19 cellular contexts compared by ENCODE assay signal in genomic region chr2:144458536-144458935, GRCh38.
DNase-seq lines count a peak whose midpoint lies in the region; ATAC-seq, FAIRE-seq and TF ChIP-seq lines count a peak whose summit lies in the region.
"Had no signal": no experiment of that assay in that cellular context is flagged by ENCODE, and none has a peak within 500 bp of the region (broad histone marks: within the 10 kb centered on the region; RNA-seq: fewer than 3 reads in every experiment).

No MANE protein-coding gene starts in this region.

- CTCF ChIA-PET in CD4-positive, alpha-beta memory T cell (lab: Charles Lee; ENCODE audit: partially characterized antibody) = no interaction called here
- CTCF ChIA-PET in activated CD4-positive, alpha-beta memory T cell treated with anti-CD3 and anti-CD28 coated beads, Interleukin-2, amount 10 ng/mL, durations not matched to agents 7 days and 5 days (lab: Charles Lee) = no interaction called here

- no peak for TF ChIP-seq POLR2A in erythroblast (IDR thresholded peaks at IDR 0.05; ENCODE audit: low read length)

- ATAC-seq in HG02588 (IDR thresholded peaks at IDR 0.05; ENCODE audit: unreplicated experiment) (no peak), GM21447 (IDR thresholded peaks at IDR 0.05; ENCODE audit: unreplicated experiment) (no peak)
- ATAC-seq: GM12878, HCT116, PC-3, WTC11 had no signal

- H2AFZ ChIP-seq in OCI-LY3 (ENCODE audit: low read depth, low read length) (no peak overlapping the region), smooth muscle cell (ENCODE audit: low read depth) (no peak overlapping the region)

- H4K20me1 ChIP-seq in OCI-LY3 (ENCODE audit: insufficient read depth, low read length) = peaks cover 4% of the 10 kb centered on the region; the same call in 1 of the 2 replicates
- peaks cover 68% of the 10 kb centered on the region for H4K20me1 ChIP-seq in smooth muscle cell (ENCODE audit: low read depth)

- peaks cover 9 to 11% of the 10 kb centered on the region in 2 donors for H3K27me3 Mint-ChIP-seq in CD4-positive, alpha-beta memory T cell
- no peaks in the 10 kb centered on the region for H3K27me3 Mint-ChIP-seq in activated CD4-positive, alpha-beta memory T cell treated with anti-CD3 and anti-CD28 coated beads, Interleukin-2, amount 10 ng/mL, durations not matched to agents 7 days and 5 days
- H3K27me3 Mint-ChIP-seq: activated naive CD8-positive, alpha-beta T cell had no signal

- no peak overlapping the region for H3K4me3 ChIP-seq in CD4-positive, alpha-beta memory T cell (ENCODE audit: low read length in 2 of 2)
- H3K4me3 ChIP-seq in OCI-LY3 (ENCODE audit: low read length) (peak overlapping the region; percentile 52), smooth muscle cell (no peak overlapping the region)
- H3K4me3 ChIP-seq: GM12878, lung had no signal

- no peak for FAIRE-seq in urothelium cell line (lab: Jason Lieb, UNC)
- FAIRE-seq: colon, GM12878, small intestine had no signal

- H3K4me2 ChIP-seq in OCI-LY3 (ENCODE audit: low read length) (peak overlapping the region; percentile 80), smooth muscle cell (peak overlapping the region; percentile 72)

- no peak overlapping the region for H3K27ac Mint-ChIP-seq in CD4-positive, alpha-beta memory T cell
- H3K27ac Mint-ChIP-seq in activated CD4-positive, alpha-beta memory T cell treated with anti-CD3 and anti-CD28 coated beads, Interleukin-2, amount 10 ng/mL, durations not matched to agents 7 days and 5 days = no peak overlapping the region
- H3K27ac Mint-ChIP-seq: activated naive CD8-positive, alpha-beta T cell; WTC11 had no signal

- no peak overlapping the region for H3K4me3 Mint-ChIP-seq in CD4-positive, alpha-beta memory T cell
- no peak overlapping the region for H3K4me3 Mint-ChIP-seq in activated CD4-positive, alpha-beta memory T cell treated with anti-CD3 and anti-CD28 coated beads, Interleukin-2, amount 10 ng/mL, durations not matched to agents 7 days and 5 days
- H3K4me3 Mint-ChIP-seq: activated naive CD8-positive, alpha-beta T cell; WTC11 had no signal

- H3K9me3 Mint-ChIP-seq in CD4-positive, alpha-beta memory T cell = no peaks in the 10 kb centered on the region
- H3K9me3 Mint-ChIP-seq in activated CD4-positive, alpha-beta memory T cell treated with anti-CD3 and anti-CD28 coated beads, Interleukin-2, amount 10 ng/mL, durations not matched to agents 7 days and 5 days = no peaks in the 10 kb centered on the region
- H3K9me3 Mint-ChIP-seq: WTC11 had no signal

- 89% methylated on average over 3 of the region's 3 CpGs for WGBS in smooth muscle cell (ENCODE audit: low lambda C conversion rate)

- intact Hi-C loops in CD4-positive, alpha-beta memory T cell (cut with micrococcal nuclease) = no loop called here

- H3K79me2 ChIP-seq in OCI-LY3 (ENCODE audit: low read length) = 0 out of 2 replicates have a peak, but pooled peaks cover under 1% of the 10 kb centered on the region
- peaks cover 98% of the 10 kb centered on the region for H3K79me2 ChIP-seq in smooth muscle cell (ENCODE audit: low read depth)

- H3K36me3 Mint-ChIP-seq in CD4-positive, alpha-beta memory T cell = no peaks in the 10 kb centered on the region
- H3K36me3 Mint-ChIP-seq in activated CD4-positive, alpha-beta memory T cell treated with anti-CD3 and anti-CD28 coated beads, Interleukin-2, amount 10 ng/mL, durations not matched to agents 7 days and 5 days (ENCODE audit: low read depth) = no peaks in the 10 kb centered on the region
- H3K36me3 Mint-ChIP-seq: WTC11 had no signal

- peaks cover 24% of the 10 kb centered on the region for H3F3A ChIP-seq in smooth muscle cell (ENCODE audit: low read depth)

- H3K27me3 ChIP-seq in CD4-positive, alpha-beta memory T cell (ENCODE audit: insufficient read depth, low read length) = no peaks in the 10 kb centered on the region
- no peaks in the 10 kb centered on the region for H3K27me3 ChIP-seq in OCI-LY3 (ENCODE audit: low read depth, low read length)
- H3K27me3 ChIP-seq in smooth muscle cell (ENCODE audit: low read depth) = no peaks in the 10 kb centered on the region

- H3K4me1 ChIP-seq in CD4-positive, alpha-beta memory T cell (ENCODE audit: insufficient read depth, low read length) = peaks cover 20% of the 10 kb centered on the region
- H3K4me1 ChIP-seq in OCI-LY3 (ENCODE audit: low read length) (peaks cover 61% of the 10 kb centered on the region), smooth muscle cell (ENCODE audit: low read depth) (peaks cover 79% of the 10 kb centered on the region)

- peaks cover 4 to 24% (median 16%) of the 10 kb centered on the region in 4 donors for H3K4me1 Mint-ChIP-seq in CD4-positive, alpha-beta memory T cell
- peaks cover 53% of the 10 kb centered on the region for H3K4me1 Mint-ChIP-seq in activated CD4-positive, alpha-beta memory T cell treated with anti-CD3 and anti-CD28 coated beads, Interleukin-2, amount 10 ng/mL, durations not matched to agents 7 days and 5 days

- H3K9ac ChIP-seq in OCI-LY3 (ENCODE audit: low read length) (no peak overlapping the region), smooth muscle cell (ENCODE audit: low read depth) (peak overlapping the region; percentile 81)

- TF ChIP-seq CTCF in OCI-LY3 (IDR thresholded peaks at IDR 0.05; ENCODE audit: low read depth, low read length) (no peak), smooth muscle cell (IDR thresholded peaks at IDR 0.05; ENCODE audit: borderline replicate concordance, insufficient read depth, poor library complexity, severe bottlenecking) (no peak)

- H3K27ac ChIP-seq in CD4-positive, alpha-beta memory T cell (ENCODE audit: low read depth, low read length) = peak overlapping the region; percentile 19
- no peak overlapping the region for H3K27ac ChIP-seq in OCI-LY3 (ENCODE audit: low read length)
- peak overlapping the region; percentile 97 for H3K27ac ChIP-seq in smooth muscle cell (ENCODE audit: low read depth)
- H3K27ac ChIP-seq: C4-2B had no signal

- H3K36me3 ChIP-seq in CD4-positive, alpha-beta memory T cell (ENCODE audit: insufficient read depth, low read length) = no peaks in the 10 kb centered on the region
- H3K36me3 ChIP-seq in OCI-LY3 (replicated peaks; ENCODE audit: low read depth, low read length) = no peaks in the 10 kb centered on the region
- no peaks in the 10 kb centered on the region for H3K36me3 ChIP-seq in smooth muscle cell (ENCODE audit: low read depth)

- no peak for DNase-seq in CD4-positive, alpha-beta memory T cell
- peak; percentile 12 to 51 for DNase-seq in erythroblast (lab: John Stamatoyannopoulos, UW)
- no peak for DNase-seq in smooth muscle cell (lab: John Stamatoyannopoulos, UW; ENCODE audit: unreplicated experiment)
- DNase-seq in activated CD4-positive, alpha-beta memory T cell treated with anti-CD3 and anti-CD28 coated beads, Interleukin-2, amount 10 ng/mL, durations not matched to agents 7 days and 5 days = no peak
- no peak for DNase-seq in urothelium cell line (ENCODE audit: low spot score)
- DNase-seq: KG1, NCI-H446, PC-3, small intestine had no signal

- POLR2A ChIA-PET in CD4-positive, alpha-beta memory T cell (lab: Charles Lee; ENCODE audit: partially characterized antibody) = no interaction called here
- POLR2A ChIA-PET in activated CD4-positive, alpha-beta memory T cell treated with anti-CD3 and anti-CD28 coated beads, Interleukin-2, amount 10 ng/mL, durations not matched to agents 7 days and 5 days (lab: Charles Lee) = no interaction called here

- no peaks in the 10 kb centered on the region for H3K9me3 ChIP-seq in CD4-positive, alpha-beta memory T cell (ENCODE audit: control insufficient read depth in 1 of 2, low read length in 2 of 2)
- H3K9me3 ChIP-seq in OCI-LY3 (ENCODE audit: insufficient read depth, low read length) = no peaks in the 10 kb centered on the region
- H3K9me3 ChIP-seq in smooth muscle cell (replicated peaks; ENCODE audit: low read depth) = no peaks in the 10 kb centered on the region

Comparison
In these comparisons a context has a peak if more than half of its experiments do, and no peak if none do; other contexts are left out.
1. DNase-seq: peak in erythroblast (2 of 2); none in CD4-positive, alpha-beta memory T cell (0 of 5), smooth muscle cell (single experiment), activated CD4-positive, alpha-beta memory T cell treated with anti-CD3 and anti-CD28 coated beads, Interleukin-2, amount 10 ng/mL, durations not matched to agents 7 days and 5 days (single experiment) and urothelium cell line (single experiment).